In genomic region chr2:217362710-217363109, GRCh38 we compare ENCODE assay signal across 1 cellular context.
TF ChIP-seq lines count a peak whose summit lies in the region.

No MANE protein-coding gene starts in this region.

TF ChIP-seq in K562, 482 proteins besides CTCF, POLR2A, EP300 and RAD21 (continued from another document and continues in another):
- no peak for TF ChIP-seq U2AF2 (optimal IDR thresholded peaks at IDR 0.05; ENCODE audit: low read depth, low read length)
- TF ChIP-seq DIDO1 (tag; IDR thresholded peaks at IDR 0.05; ENCODE audit: low read depth) = 0 out of 2 replicates have a peak, but pooled peaks have one; percentile 12
- TF ChIP-seq JUN (IDR thresholded peaks at IDR 0.05; ENCODE audit: borderline replicate concordance, low read depth, low read length) = no peak
- TF ChIP-seq JUN (CRISPR knock-in tag; IDR thresholded peaks at IDR 0.05; ENCODE audit: borderline replicate concordance) = no peak
- no peak for TF ChIP-seq SREBF1 (IDR thresholded peaks at IDR 0.05; ENCODE audit: borderline replicate concordance, low read depth, low read length)
- TF ChIP-seq E2F1 (CRISPR knock-in tag; IDR thresholded peaks at IDR 0.05) = no peak
- TF ChIP-seq, protein P1, sequence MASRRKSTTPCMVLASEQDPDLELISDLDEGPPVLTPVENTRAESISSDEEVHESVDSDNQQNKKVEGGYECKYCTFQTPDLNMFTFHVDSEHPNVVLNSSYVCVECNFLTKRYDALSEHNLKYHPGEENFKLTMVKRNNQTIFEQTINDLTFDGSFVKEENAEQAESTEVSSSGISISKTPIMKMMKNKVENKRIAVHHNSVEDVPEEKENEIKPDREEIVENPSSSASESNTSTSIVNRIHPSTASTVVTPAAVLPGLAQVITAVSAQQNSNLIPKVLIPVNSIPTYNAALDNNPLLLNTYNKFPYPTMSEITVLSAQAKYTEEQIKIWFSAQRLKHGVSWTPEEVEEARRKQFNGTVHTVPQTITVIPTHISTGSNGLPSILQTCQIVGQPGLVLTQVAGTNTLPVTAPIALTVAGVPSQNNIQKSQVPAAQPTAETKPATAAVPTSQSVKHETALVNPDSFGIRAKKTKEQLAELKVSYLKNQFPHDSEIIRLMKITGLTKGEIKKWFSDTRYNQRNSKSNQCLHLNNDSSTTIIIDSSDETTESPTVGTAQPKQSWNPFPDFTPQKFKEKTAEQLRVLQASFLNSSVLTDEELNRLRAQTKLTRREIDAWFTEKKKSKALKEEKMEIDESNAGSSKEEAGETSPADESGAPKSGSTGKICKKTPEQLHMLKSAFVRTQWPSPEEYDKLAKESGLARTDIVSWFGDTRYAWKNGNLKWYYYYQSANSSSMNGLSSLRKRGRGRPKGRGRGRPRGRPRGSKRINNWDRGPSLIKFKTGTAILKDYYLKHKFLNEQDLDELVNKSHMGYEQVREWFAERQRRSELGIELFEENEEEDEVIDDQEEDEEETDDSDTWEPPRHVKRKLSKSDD (conservative IDR thresholded peaks at IDR 0.05; ENCODE audit: low read length) = no peak
- no peak for TF ChIP-seq CAMTA2 (CRISPR knock-in tag; conservative IDR thresholded peaks at IDR 0.05)
- TF ChIP-seq RBM39 (optimal IDR thresholded peaks at IDR 0.05; ENCODE audit: low read depth, low read length) = no peak
- TF ChIP-seq SMAD4 (CRISPR knock-in tag; conservative IDR thresholded peaks at IDR 0.05) = peak; percentile 87
- no peak for TF ChIP-seq MBD1 (CRISPR knock-in tag; IDR thresholded peaks at IDR 0.05)
- TF ChIP-seq CREBBP (IDR thresholded peaks at IDR 0.05; ENCODE audit: low read depth, low read length) = no peak
- TF ChIP-seq POLR2H (tag; IDR thresholded peaks at IDR 0.05; ENCODE audit: low read depth) = no peak
- no peak for TF ChIP-seq ZNF239 (CRISPR knock-in tag; IDR thresholded peaks at IDR 0.05)
- TF ChIP-seq CGGBP1 (CRISPR knock-in tag; IDR thresholded peaks at IDR 0.05) = no peak
- TF ChIP-seq PRMT5 (CRISPR knock-in tag; IDR thresholded peaks at IDR 0.05) = no peak
- TF ChIP-seq NR2C2 (CRISPR knock-in tag; IDR thresholded peaks at IDR 0.05) = no peak
- TF ChIP-seq NR2C2 (tag; IDR thresholded peaks at IDR 0.05) = no peak
- TF ChIP-seq ZNF436 (CRISPR knock-in tag; IDR thresholded peaks at IDR 0.05) = no peak
- TF ChIP-seq, protein P2, sequence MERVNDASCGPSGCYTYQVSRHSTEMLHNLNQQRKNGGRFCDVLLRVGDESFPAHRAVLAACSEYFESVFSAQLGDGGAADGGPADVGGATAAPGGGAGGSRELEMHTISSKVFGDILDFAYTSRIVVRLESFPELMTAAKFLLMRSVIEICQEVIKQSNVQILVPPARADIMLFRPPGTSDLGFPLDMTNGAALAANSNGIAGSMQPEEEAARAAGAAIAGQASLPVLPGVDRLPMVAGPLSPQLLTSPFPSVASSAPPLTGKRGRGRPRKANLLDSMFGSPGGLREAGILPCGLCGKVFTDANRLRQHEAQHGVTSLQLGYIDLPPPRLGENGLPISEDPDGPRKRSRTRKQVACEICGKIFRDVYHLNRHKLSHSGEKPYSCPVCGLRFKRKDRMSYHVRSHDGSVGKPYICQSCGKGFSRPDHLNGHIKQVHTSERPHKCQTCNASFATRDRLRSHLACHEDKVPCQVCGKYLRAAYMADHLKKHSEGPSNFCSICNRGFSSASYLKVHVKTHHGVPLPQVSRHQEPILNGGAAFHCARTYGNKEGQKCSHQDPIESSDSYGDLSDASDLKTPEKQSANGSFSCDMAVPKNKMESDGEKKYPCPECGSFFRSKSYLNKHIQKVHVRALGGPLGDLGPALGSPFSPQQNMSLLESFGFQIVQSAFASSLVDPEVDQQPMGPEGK (CRISPR knock-in tag; IDR thresholded peaks at IDR 0.05; ENCODE audit: borderline replicate concordance) = no peak
- TF ChIP-seq TAF9B (IDR thresholded peaks at IDR 0.05; ENCODE audit: partially characterized antibody) = no peak
- TF ChIP-seq ZNF274 (IDR thresholded peaks at IDR 0.05; ENCODE audit: borderline replicate concordance, low read depth, low read length) = no peak
- TF ChIP-seq FOXM1 (IDR thresholded peaks at IDR 0.05; ENCODE audit: low read depth) = peak; percentile 72
- no peak for TF ChIP-seq FOXM1 (CRISPR knock-in tag; IDR thresholded peaks at IDR 0.05; ENCODE audit: low read depth)
- TF ChIP-seq XRCC5 (IDR thresholded peaks at IDR 0.05; ENCODE audit: low read depth, low read length) = no peak
- 0 out of 2 replicates have a peak, but pooled peaks have one; percentile 38 for TF ChIP-seq ZNF197 (CRISPR knock-in tag; IDR thresholded peaks at IDR 0.05; ENCODE audit: low read depth)
- TF ChIP-seq HOXB6 (CRISPR knock-in tag; IDR thresholded peaks at IDR 0.05; ENCODE audit: borderline replicate concordance) = no peak
- no peak for TF ChIP-seq POU5F1 (IDR thresholded peaks at IDR 0.05; ENCODE audit: borderline replicate concordance, low read depth, low read length, partially characterized antibody)
- peak; percentile 80 for TF ChIP-seq CXXC5 (CRISPR knock-in tag; IDR thresholded peaks at IDR 0.05)
- peak; percentile 58 for TF ChIP-seq NCOR1 (IDR thresholded peaks at IDR 0.05)
- TF ChIP-seq ZC3H8 (IDR thresholded peaks at IDR 0.05) = no peak
- no peak for TF ChIP-seq CC2D1A (IDR thresholded peaks at IDR 0.05)
- TF ChIP-seq MYNN (IDR thresholded peaks at IDR 0.05) = no peak
- no peak for TF ChIP-seq MYNN (CRISPR knock-in tag; IDR thresholded peaks at IDR 0.05)
- TF ChIP-seq CHD1 (IDR thresholded peaks at IDR 0.05; ENCODE audit: low read length) = no peak
- no peak for TF ChIP-seq CREM (IDR thresholded peaks at IDR 0.05; ENCODE audit: low read depth)
- TF ChIP-seq HDAC8 (tag; IDR thresholded peaks at IDR 0.05) = no peak
- no peak for TF ChIP-seq SNRNP70 (optimal IDR thresholded peaks at IDR 0.05; ENCODE audit: low read depth, low read length)
- TF ChIP-seq TCF7 (IDR thresholded peaks at IDR 0.05; ENCODE audit: borderline replicate concordance) = no peak
- no peak for TF ChIP-seq HDAC3 (IDR thresholded peaks at IDR 0.05; ENCODE audit: borderline replicate concordance, partially characterized antibody)
- 0 out of 2 replicates have a peak, but pooled peaks have one; percentile 30 for TF ChIP-seq ZNF766 (CRISPR knock-in tag; conservative IDR thresholded peaks at IDR 0.05)
- TF ChIP-seq EHMT2 (IDR thresholded peaks at IDR 0.05) = no peak
- 0 out of 2 replicates have a peak, but pooled peaks have one; percentile 36 for TF ChIP-seq ZBTB9 (CRISPR knock-in tag; IDR thresholded peaks at IDR 0.05)
- no peak for TF ChIP-seq STAT6 (CRISPR knock-in tag; IDR thresholded peaks at IDR 0.05)
- peak; percentile 81 for TF ChIP-seq CTBP1 (IDR thresholded peaks at IDR 0.05; ENCODE audit: borderline replicate concordance)
- no peak for TF ChIP-seq PPARD (CRISPR knock-in tag; IDR thresholded peaks at IDR 0.05)
- TF ChIP-seq RBM17 (IDR thresholded peaks at IDR 0.05; ENCODE audit: borderline replicate concordance, low read depth, low read length) = no peak
- TF ChIP-seq NONO (IDR thresholded peaks at IDR 0.05; ENCODE audit: low read depth in 2 of 2, low read length in 1 of 2) = no peak
- no peak for TF ChIP-seq PHB (CRISPR knock-in tag; IDR thresholded peaks at IDR 0.05)
- no peak for TF ChIP-seq TRIM24 (IDR thresholded peaks at IDR 0.05)
- TF ChIP-seq STAT5B (CRISPR knock-in tag; IDR thresholded peaks at IDR 0.05) = no peak
- TF ChIP-seq ZNF707 (CRISPR knock-in tag; conservative IDR thresholded peaks at IDR 0.05) = no peak
- TF ChIP-seq TFE3 (CRISPR knock-in tag; IDR thresholded peaks at IDR 0.05) = no peak
- no peak for TF ChIP-seq ZNF668 (CRISPR knock-in tag; IDR thresholded peaks at IDR 0.05)
- peak; percentile 76; the same call in 1 of the 2 replicates for TF ChIP-seq SMARCA4 (IDR thresholded peaks at IDR 0.05)
- TF ChIP-seq NR2C1 (IDR thresholded peaks at IDR 0.05) = no peak
- TF ChIP-seq NR2C1 (tag; IDR thresholded peaks at IDR 0.05) = no peak
- TF ChIP-seq ZNF41 (CRISPR knock-in tag; conservative IDR thresholded peaks at IDR 0.05) = no peak
- TF ChIP-seq HNRNPLL (IDR thresholded peaks at IDR 0.05; ENCODE audit: low read depth, low read length, poor library complexity, severe bottlenecking) = no peak
- TF ChIP-seq TEAD4 (IDR thresholded peaks at IDR 0.05; ENCODE audit: low read length) = peak; percentile 86
- TF ChIP-seq TEAD4 (CRISPR knock-in tag; IDR thresholded peaks at IDR 0.05; ENCODE audit: borderline replicate concordance) = no peak
- TF ChIP-seq SOX6 (IDR thresholded peaks at IDR 0.05) = peak; percentile 98
- TF ChIP-seq TRIM25 (IDR thresholded peaks at IDR 0.05; ENCODE audit: borderline replicate concordance) = no peak
